In the genomic region with DNA sequence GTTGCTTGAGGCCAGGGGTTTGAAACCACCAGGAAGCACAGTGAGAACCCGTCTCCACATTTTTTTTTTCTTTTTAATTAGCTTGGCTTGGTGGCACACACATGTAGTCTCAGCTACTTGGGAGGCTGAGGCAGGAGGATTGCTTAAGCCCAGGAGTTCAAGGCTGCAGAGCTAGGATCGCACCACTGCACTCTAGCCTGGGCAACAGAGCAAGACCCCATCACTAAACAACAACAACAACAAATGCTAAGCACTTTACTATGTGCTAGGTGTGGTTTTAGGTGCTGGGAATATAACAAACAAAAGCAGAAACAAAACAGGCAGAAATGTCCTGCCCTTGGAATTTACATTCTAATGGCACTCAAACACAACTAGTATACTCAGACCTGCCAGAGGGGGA, we compare ENCODE assay signal across 38 cellular contexts. TPM values are rescaled to one million over a fixed set of nuclear protein-coding genes. Genes with fewer than 3 reads are reported as not detected.
"Had no signal": no experiment of that assay in that cellular context is flagged by ENCODE, and none has a peak within 500 bp of the region (broad histone marks: within the 10 kb centered on the region; RNA-seq: fewer than 3 reads in every experiment).

No MANE protein-coding gene starts in this region.

- H3K9me3 ChIP-seq: MG63 had no signal

- H3K36me3 ChIP-seq: MG63 had no signal

- H3K4me3 ChIP-seq: MG63 had no signal

- DNase-seq: Karpas-422, Kasumi-1, MG63, MM.1S, MV-4-11, NCI-H1048, NCI-H1092, NCI-H1092 treated with DMSO at 0.1 percent for 48 hours, NCI-H1105, NCI-H1105 treated with DMSO at 0.1 percent for 48 hours, NCI-H1417, NCI-H1417 treated with DMSO at 0.1 percent for 48 hours, NCI-H1436, NCI-H1436 treated with DMSO at 0.1 percent for 48 hours, NCI-H146, NCI-H1694, NCI-H1694 treated with DMSO at 0.1 percent for 48 hours, NCI-H187, NCI-H187 treated with DMSO at 0.1 percent for 48 hours, NCI-H1930, NCI-H2029, NCI-H2029 treated with DMSO at 0.1 percent for 48 hours, NCI-H2081, NCI-H2081 treated with DMSO at 0.1 percent for 48 hours, NCI-H2107, NCI-H2171, NCI-H2171 treated with DMSO at 0.1 percent for 48 hours, NCI-H2227 treated with DMSO at 0.1 percent for 48 hours, NCI-H226, NCI-H345, NCI-H446, NCI-H446 treated with DMSO at 0.1 percent for 48 hours, NCI-H510A, NCI-H510A treated with DMSO at 0.1 percent for 48 hours had no signal

RNA-seq across cellular contexts. Expression of a gene that starts 51.3 kb away (rescaled TPM):
- total RNA-seq: M059J had no signal

RNA-seq across cellular contexts. Expression of a gene that starts 58.7 kb away (rescaled TPM):
- total RNA-seq: LHCN-M2, M059J, MCF 10A, NCI-H460 had no signal
